In genomic region chr9:89845862-89846261, GRCh38 we compare ENCODE assay signal across 24 cellular contexts.
"Had no signal": no experiment of that assay in that cellular context is flagged by ENCODE, and none has a peak within 500 bp of the region (broad histone marks: within the 10 kb centered on the region; RNA-seq: fewer than 3 reads in every experiment).

No MANE protein-coding gene starts in this region.

- H3K4me3 ChIP-seq: adrenal gland, body of pancreas, colonic mucosa, dorsolateral prefrontal cortex, lung, right lobe of liver, upper lobe of left lung had no signal

- H3K27ac ChIP-seq: adrenal gland, body of pancreas, colonic mucosa, dorsolateral prefrontal cortex, right lobe of liver had no signal

- H3K9me3 Mint-ChIP-seq: activated CD4-positive, alpha-beta memory T cell treated with anti-CD3 and anti-CD28 coated beads for 36 hours; activated CD4-positive, alpha-beta T cell treated with anti-CD3 and anti-CD28 coated beads, Interleukin-2, amount 10 ng/mL, durations not matched to agents 24 days and 14 days; activated T-cell treated with anti-CD3 and anti-CD28 coated beads, Interleukin-2, amount 50 U/mL, for 4 hours; activated T-helper 17 cell treated with anti-CD3 and anti-CD28 coated beads, Interleukin-2, amount 50 U/mL, for 72 hours; effector memory CD8-positive, alpha-beta T cell; stimulated activated naive CD8-positive, alpha-beta T cell treated with anti-CD3 and anti-CD28 coated beads, Interleukin-15, Interleukin-2, amounts not matched to agents 100 ng/mL and 50 ng/mL, for 24 hours had no signal

- H3K4me1 Mint-ChIP-seq: activated CD4-positive, alpha-beta T cell treated with anti-CD3 and anti-CD28 coated beads, Interleukin-2, amount 10 ng/mL, durations not matched to agents 24 days and 14 days; activated T-helper 17 cell treated with anti-CD3 and anti-CD28 coated beads, Interleukin-2, amount 50 U/mL, for 72 hours had no signal

- H3K9me3 ChIP-seq: adrenal gland, body of pancreas, colonic mucosa, right lobe of liver, upper lobe of left lung had no signal

- H3K4me3 Mint-ChIP-seq: activated CD4-positive, alpha-beta memory T cell treated with anti-CD3 and anti-CD28 coated beads for 36 hours; activated CD4-positive, alpha-beta T cell treated with anti-CD3 and anti-CD28 coated beads, Interleukin-2, amount 10 ng/mL, durations not matched to agents 24 days and 14 days; activated T-cell treated with anti-CD3 and anti-CD28 coated beads, Interleukin-2, amount 50 U/mL, for 4 hours; activated T-helper 17 cell treated with anti-CD3 and anti-CD28 coated beads, Interleukin-2, amount 50 U/mL, for 72 hours; effector memory CD8-positive, alpha-beta T cell; stimulated activated naive CD8-positive, alpha-beta T cell treated with anti-CD3 and anti-CD28 coated beads, Interleukin-15, Interleukin-2, amounts not matched to agents 100 ng/mL and 50 ng/mL, for 24 hours had no signal

- H3K36me3 Mint-ChIP-seq: activated CD4-positive, alpha-beta memory T cell treated with anti-CD3 and anti-CD28 coated beads for 36 hours had no signal

- DNase-seq: activated CD4-positive, alpha-beta memory T cell treated with anti-CD3 and anti-CD28 coated beads for 36 hours; activated CD4-positive, alpha-beta T cell treated with anti-CD3 and anti-CD28 coated beads, Interleukin-2, amount 10 ng/mL, durations not matched to agents 24 days and 14 days; activated CD4-positive, CD25-positive, alpha-beta regulatory T cell treated with anti-CD3 and anti-CD28 coated beads, Interleukin-2, amount 50 U/mL, for 72 hours; activated gamma-delta T cell treated with Interleukin-2 at 50 U/mL for 16 hours; activated naive CD4-positive, alpha-beta T cell treated with anti-CD3 and anti-CD28 coated beads, Interleukin-2, amount 50 U/mL, for 16 hours; activated T-cell treated with anti-CD3 and anti-CD28 coated beads, Interleukin-2, amount 50 U/mL, for 4 hours; aorta; body of pancreas; cerebellar nuclear complex; colonic mucosa; dorsolateral prefrontal cortex; effector memory CD8-positive, alpha-beta T cell; foreskin fibroblast; hippocampal formation; kidney; stimulated activated CD4-positive, alpha-beta T cell treated with anti-CD3 and anti-CD28 coated beads, Interleukin-12 subunit alpha, Interleukin-12 subunit beta, amount 100 ng/mL, for 4 hours; stimulated activated CD4-positive, alpha-beta T cell treated with anti-CD3 and anti-CD28 coated beads, Interleukin-4, amount 100 ng/mL, for 1 hour; upper lobe of left lung had no signal

- H3K27ac Mint-ChIP-seq: activated CD4-positive, alpha-beta memory T cell treated with anti-CD3 and anti-CD28 coated beads for 36 hours; activated CD4-positive, alpha-beta T cell treated with anti-CD3 and anti-CD28 coated beads, Interleukin-2, amount 10 ng/mL, durations not matched to agents 24 days and 14 days; activated T-helper 17 cell treated with anti-CD3 and anti-CD28 coated beads, Interleukin-2, amount 50 U/mL, for 72 hours; effector memory CD8-positive, alpha-beta T cell; nephron; stimulated activated naive CD8-positive, alpha-beta T cell treated with anti-CD3 and anti-CD28 coated beads, Interleukin-15, Interleukin-2, amounts not matched to agents 100 ng/mL and 50 ng/mL, for 24 hours had no signal

- ATAC-seq: activated T-cell treated with anti-CD3 and anti-CD28 coated beads, Interleukin-2, amount 50 U/mL, for 4 hours; activated T-helper 17 cell treated with anti-CD3 and anti-CD28 coated beads, Interleukin-2, amount 50 U/mL, for 72 hours; body of pancreas; effector memory CD8-positive, alpha-beta T cell; right lobe of liver had no signal

- H3K36me3 ChIP-seq: adrenal gland, colonic mucosa, right lobe of liver, upper lobe of left lung had no signal

- H3K27me3 ChIP-seq: adrenal gland, body of pancreas, colonic mucosa, dorsolateral prefrontal cortex, right lobe of liver, upper lobe of left lung had no signal

- H3K27me3 Mint-ChIP-seq: activated CD4-positive, alpha-beta memory T cell treated with anti-CD3 and anti-CD28 coated beads for 36 hours had no signal
